Comparison of ENCODE assay signal across 23 cellular contexts in the genomic region with DNA sequence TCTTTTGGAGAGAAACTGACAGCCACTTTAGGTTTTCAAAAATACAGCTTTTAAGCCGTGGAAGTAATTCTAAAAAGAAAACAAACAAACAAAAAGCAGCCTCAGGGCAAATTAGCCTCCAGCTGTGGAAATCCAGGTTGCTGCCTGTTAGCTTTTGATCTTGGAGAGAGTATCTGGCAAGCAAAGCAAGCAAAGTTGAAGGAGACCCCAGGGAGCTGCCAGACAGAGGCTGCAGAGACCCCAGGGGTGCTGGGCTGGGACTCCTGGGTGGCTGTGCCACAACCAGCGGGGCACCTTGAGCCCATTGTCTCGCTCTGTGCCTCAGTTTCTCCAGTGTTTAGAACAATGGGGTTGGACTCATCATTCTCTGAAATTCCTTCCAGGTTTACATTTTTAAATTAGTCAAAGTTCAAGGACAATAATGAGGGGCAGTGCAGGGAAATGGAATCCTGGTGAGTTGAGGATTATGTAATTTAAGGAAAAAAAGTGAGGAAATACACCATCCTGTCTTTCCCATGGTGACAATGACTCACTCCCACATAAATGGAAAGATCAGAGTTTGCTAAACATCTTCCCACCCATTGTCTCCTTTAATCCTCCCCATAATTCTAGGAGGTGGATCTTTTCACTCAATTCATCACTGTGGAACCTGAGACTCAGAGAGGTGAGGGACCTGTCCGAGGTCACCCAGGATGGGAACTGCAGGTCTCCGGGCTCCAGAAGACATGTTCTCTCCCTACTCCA.
A peak's percentile ranks its signal among the peaks of the same experiment; 100 is the strongest.
DNase-seq lines count a peak whose midpoint lies in the region; ATAC-seq and TF ChIP-seq lines count a peak whose summit lies in the region.
"Had no signal": no experiment of that assay in that cellular context is flagged by ENCODE, and none has a peak within 500 bp of the region (broad histone marks: within the 10 kb centered on the region; RNA-seq: fewer than 3 reads in every experiment).

No MANE protein-coding gene starts in this region.

- ATAC-seq in RWPE2 (ENCODE audit: low read depth) (no peak), GM21723 (IDR thresholded peaks at IDR 0.05; ENCODE audit: unreplicated experiment) (no peak)
- ATAC-seq: esophagus mucosa; foreskin keratinocyte; naive thymus-derived CD4-positive, alpha-beta T cell had no signal

- H3K27me3 ChIP-seq in HUES64 (ENCODE audit: insufficient read depth, low read length) (no peaks in the 10 kb centered on the region), RWPE2 (ENCODE audit: insufficient read depth, poor library complexity, severe bottlenecking) (peaks cover 7% of the 10 kb centered on the region), left ventricle myocardium inferior (ENCODE audit: low read depth) (peaks cover 82% of the 10 kb centered on the region)
- H3K27me3 ChIP-seq: BLaER1 treated with 17β-estradiol and CSF1 and Interleukin-3, amounts not matched to agents 10 nM and 100 nM; thyroid gland; vagina had no signal

- WGBS in HUES64, result 28% methylated on average over 5 of the region's 5 CpGs

- peak; percentile 59 for DNase-seq in DMS79 treated with DMSO at 0.1 percent for 48 hours (lab: John Stamatoyannopoulos, UW)
- DNase-seq in RWPE2 (ENCODE audit: low spot score), result peak; percentile 8
- DNase-seq in nephron progenitor cell, result no peak
- no peak for DNase-seq in NCI-H2081 treated with DMSO at 0.1 percent for 48 hours (lab: John Stamatoyannopoulos, UW)
- DNase-seq in left ventricle myocardium inferior, result no peak
- DNase-seq: activated CD4-positive, CD25-positive, alpha-beta regulatory T cell; activated naive CD4-positive, alpha-beta T cell treated with anti-CD3 and anti-CD28 coated beads for 36 hours; dermis blood vessel endothelial cell; foreskin keratinocyte; head of caudate nucleus; IMR-90; islet precursor cell; naive thymus-derived CD4-positive, alpha-beta T cell; NCI-H1930; NCI-H82; stimulated activated CD4-positive, alpha-beta T cell treated with anti-CD3 and anti-CD28 coated beads, Interleukin-4, amount 100 ng/mL, for 1 hour; thyroid gland had no signal

- H3K27ac Mint-ChIP-seq in nephron progenitor cell, result peak overlapping the region; percentile 61
- H3K27ac Mint-ChIP-seq: activated naive CD4-positive, alpha-beta T cell treated with anti-CD3 and anti-CD28 coated beads for 36 hours; naive thymus-derived CD4-positive, alpha-beta T cell had no signal

- H3K9me3 Mint-ChIP-seq in nephron progenitor cell, result peaks cover 10% of the 10 kb centered on the region
- H3K9me3 Mint-ChIP-seq: activated naive CD4-positive, alpha-beta T cell treated with anti-CD3 and anti-CD28 coated beads for 36 hours; central memory CD8-positive, alpha-beta T cell had no signal

- no peak overlapping the region for H3K9ac ChIP-seq in HUES64 (ENCODE audit: low read depth, low read length)
- H3K9ac ChIP-seq: BLaER1 treated with 17β-estradiol and CSF1 and Interleukin-3, amounts not matched to agents 10 nM and 100 nM had no signal

- peak overlapping the region; percentile 52 for H3K4me3 Mint-ChIP-seq in nephron progenitor cell
- H3K4me3 Mint-ChIP-seq: activated naive CD4-positive, alpha-beta T cell treated with anti-CD3 and anti-CD28 coated beads for 36 hours; central memory CD8-positive, alpha-beta T cell; naive thymus-derived CD4-positive, alpha-beta T cell had no signal

- intact Hi-C loops in left ventricle myocardium inferior (cut with micrococcal nuclease), result no loop called here

- H3K27ac ChIP-seq in HUES64 (ENCODE audit: low read depth, low read length), result peak overlapping the region; percentile 55; the same call in 1 of the 2 replicates
- no peak overlapping the region for H3K27ac ChIP-seq in RWPE2 (ENCODE audit: poor library complexity, severe bottlenecking)
- no peak overlapping the region for H3K27ac ChIP-seq in left ventricle myocardium inferior (replicated peaks)
- H3K27ac ChIP-seq: BLaER1 treated with 17β-estradiol and CSF1 and Interleukin-3, amounts not matched to agents 10 nM and 100 nM; foreskin keratinocyte; thyroid gland; vagina had no signal

- TF ChIP-seq CTCF in RWPE2 (IDR thresholded peaks at IDR 0.05; ENCODE audit: poor library complexity, severe bottlenecking), result no peak
- TF ChIP-seq CTCF in nephron progenitor cell (IDR thresholded peaks at IDR 0.05), result no peak
- TF ChIP-seq CTCF in left ventricle myocardium inferior (IDR thresholded peaks at IDR 0.05; ENCODE audit: borderline replicate concordance), result no peak

- no peaks in the 10 kb centered on the region for H3K36me3 ChIP-seq in HUES64 (ENCODE audit: insufficient read depth, low read length)
- H3K36me3 ChIP-seq in RWPE2 (ENCODE audit: low read depth), result no peaks in the 10 kb centered on the region
- H3K36me3 ChIP-seq in left ventricle myocardium inferior, result no peaks in the 10 kb centered on the region
- H3K36me3 ChIP-seq: BLaER1 treated with 17β-estradiol and CSF1 and Interleukin-3, amounts not matched to agents 10 nM and 100 nM; thyroid gland; vagina had no signal

- H3K4me1 ChIP-seq in HUES64 (ENCODE audit: insufficient read depth, low read length) (peaks cover 16% of the 10 kb centered on the region), RWPE2 (ENCODE audit: insufficient read depth, poor library complexity, severe bottlenecking) (no peaks in the 10 kb centered on the region), left ventricle myocardium inferior (no peaks in the 10 kb centered on the region)
- H3K4me1 ChIP-seq: foreskin keratinocyte, thyroid gland, vagina had no signal

- H3K9me3 ChIP-seq in HUES64 (ENCODE audit: insufficient read depth, low read depth, low read length) (no peaks in the 10 kb centered on the region), RWPE2 (ENCODE audit: severe bottlenecking) (no peaks in the 10 kb centered on the region), left ventricle myocardium inferior (replicated peaks) (peaks cover 9% of the 10 kb centered on the region)
- H3K9me3 ChIP-seq: thyroid gland, vagina had no signal

- H3K36me3 Mint-ChIP-seq in nephron progenitor cell (ENCODE audit: low read depth), result peaks cover 7% of the 10 kb centered on the region

- H3K4me3 ChIP-seq in HUES64 (ENCODE audit: low read length) (no peak overlapping the region), RWPE2 (ENCODE audit: severe bottlenecking) (no peak overlapping the region), left ventricle myocardium inferior (no peak overlapping the region)
- H3K4me3 ChIP-seq: BLaER1 treated with 17β-estradiol and CSF1 and Interleukin-3, amounts not matched to agents 10 nM and 100 nM; thyroid gland; vagina had no signal

- H3K27me3 Mint-ChIP-seq in nephron progenitor cell (ENCODE audit: low read depth, poor library complexity), result peaks cover 21% of the 10 kb centered on the region

- peaks cover 80% of the 10 kb centered on the region for H3K4me1 Mint-ChIP-seq in nephron progenitor cell
- H3K4me1 Mint-ChIP-seq: central memory CD8-positive, alpha-beta T cell; naive thymus-derived CD4-positive, alpha-beta T cell had no signal

Comparison
In these comparisons a context has a peak if more than half of its experiments do, and no peak if none do; other contexts are left out.
1. DNase-seq: peak in DMS79 treated with DMSO at 0.1 percent for 48 hours (single experiment) and RWPE2 (single experiment); none in nephron progenitor cell (single experiment), NCI-H2081 treated with DMSO at 0.1 percent for 48 hours (single experiment) and left ventricle myocardium inferior (single experiment).